8 cellular contexts compared by ENCODE assay signal in genomic region chr15:78988361-78988911, GRCh38. TPM values are rescaled to one million over a fixed set of nuclear protein-coding genes. Genes with fewer than 3 reads are reported as not detected.
A peak's percentile ranks its signal among the peaks of the same experiment; 100 is the strongest.
DNase-seq lines count a peak whose midpoint lies in the region; ATAC-seq lines count a peak whose summit lies in the region.

No MANE protein-coding gene starts in this region.

- peaks cover 0 to 2% (median 0%) of the 10 kb centered on the region in 8 donors for H3K9me3 Mint-ChIP-seq in CD4-positive, alpha-beta memory T cell

- no peak overlapping the region for H3K4me3 Mint-ChIP-seq in CD4-positive, alpha-beta memory T cell

- no peak overlapping the region for H3K27ac Mint-ChIP-seq in CD4-positive, alpha-beta memory T cell

- peak; percentile 99 for DNase-seq in EH (ENCODE audit: low read depth)
- peak; percentile 72 for DNase-seq in T1000 (lab: John Stamatoyannopoulos, UW)
- peak; percentile 100 for DNase-seq in foreskin melanocyte
- peak; percentile 88 for DNase-seq in pulmonary artery endothelial cell (ENCODE audit: low read depth, low spot score)
- DNase-seq in NCI-H524 treated with DMSO at 0.1 percent for 48 hours (lab: John Stamatoyannopoulos, UW), result no peak
- no peak for DNase-seq in CD4-positive, alpha-beta memory T cell

- intact Hi-C loops in CD4-positive, alpha-beta memory T cell (cut with micrococcal nuclease), result no loop called here

- no peaks in the 10 kb centered on the region for H3K9me3 ChIP-seq in CD4-positive, alpha-beta memory T cell (ENCODE audit: control insufficient read depth in 1 of 2, low read length in 2 of 2)

- H3K36me3 Mint-ChIP-seq in CD4-positive, alpha-beta memory T cell, result no peaks in the 10 kb centered on the region

- no peaks in the 10 kb centered on the region for H3K36me3 ChIP-seq in CD4-positive, alpha-beta memory T cell (ENCODE audit: insufficient read depth, low read length)

- H3K4me3 ChIP-seq in CD4-positive, alpha-beta memory T cell (ENCODE audit: low read length in 2 of 2), result no peak overlapping the region

- no peaks in the 10 kb centered on the region for H3K4me1 ChIP-seq in CD4-positive, alpha-beta memory T cell (ENCODE audit: insufficient read depth, low read length)

- CTCF ChIA-PET in CD4-positive, alpha-beta memory T cell (lab: Charles Lee; ENCODE audit: partially characterized antibody), result interaction anchor here (0.9 kb wide), 1 partner anchor 9 kb away, joined by 3 read pairs; no protein-coding TSS in a partner anchor

- no peak overlapping the region for H3K27ac ChIP-seq in CD4-positive, alpha-beta memory T cell (ENCODE audit: low read depth, low read length)

- H3K27me3 ChIP-seq in CD4-positive, alpha-beta memory T cell (ENCODE audit: insufficient read depth, low read length), result no peaks in the 10 kb centered on the region

- peak; percentile 58 for ATAC-seq in HG02938 (IDR thresholded peaks at IDR 0.05; ENCODE audit: unreplicated experiment)
- no peak for ATAC-seq in HG03457 (IDR thresholded peaks at IDR 0.05; ENCODE audit: unreplicated experiment)

- no peaks in the 10 kb centered on the region for H3K4me1 Mint-ChIP-seq in CD4-positive, alpha-beta memory T cell

- peaks cover 1 to 2% of the 10 kb centered on the region in 2 donors for H3K27me3 Mint-ChIP-seq in CD4-positive, alpha-beta memory T cell

- POLR2A ChIA-PET in CD4-positive, alpha-beta memory T cell (lab: Charles Lee; ENCODE audit: partially characterized antibody), result no interaction called here

RNA-seq across cellular contexts. Expression of gene CTSH, which starts 43.6 kb away (rescaled TPM):
- total RNA-seq in pulmonary artery endothelial cell, result 0.79 and 14.1 TPM in 2 replicates
- 10 to 100 TPM; 32.8 to 35.6 TPM for total RNA-seq in CD4-positive, alpha-beta memory T cell
- 100 to 1,000 TPM; 150 to 152 TPM for polyA plus RNA-seq in CD4-positive, alpha-beta memory T cell

Comparison
In these comparisons a context has a peak if more than half of its experiments do, and no peak if none do; other contexts are left out.
1. DNase-seq: peak in EH (single experiment), T1000 (single experiment), foreskin melanocyte (single experiment) and pulmonary artery endothelial cell (single experiment); none in NCI-H524 treated with DMSO at 0.1 percent for 48 hours (single experiment) and CD4-positive, alpha-beta memory T cell (0 of 5).